8 cellular contexts compared by ENCODE assay signal in the genomic region with DNA sequence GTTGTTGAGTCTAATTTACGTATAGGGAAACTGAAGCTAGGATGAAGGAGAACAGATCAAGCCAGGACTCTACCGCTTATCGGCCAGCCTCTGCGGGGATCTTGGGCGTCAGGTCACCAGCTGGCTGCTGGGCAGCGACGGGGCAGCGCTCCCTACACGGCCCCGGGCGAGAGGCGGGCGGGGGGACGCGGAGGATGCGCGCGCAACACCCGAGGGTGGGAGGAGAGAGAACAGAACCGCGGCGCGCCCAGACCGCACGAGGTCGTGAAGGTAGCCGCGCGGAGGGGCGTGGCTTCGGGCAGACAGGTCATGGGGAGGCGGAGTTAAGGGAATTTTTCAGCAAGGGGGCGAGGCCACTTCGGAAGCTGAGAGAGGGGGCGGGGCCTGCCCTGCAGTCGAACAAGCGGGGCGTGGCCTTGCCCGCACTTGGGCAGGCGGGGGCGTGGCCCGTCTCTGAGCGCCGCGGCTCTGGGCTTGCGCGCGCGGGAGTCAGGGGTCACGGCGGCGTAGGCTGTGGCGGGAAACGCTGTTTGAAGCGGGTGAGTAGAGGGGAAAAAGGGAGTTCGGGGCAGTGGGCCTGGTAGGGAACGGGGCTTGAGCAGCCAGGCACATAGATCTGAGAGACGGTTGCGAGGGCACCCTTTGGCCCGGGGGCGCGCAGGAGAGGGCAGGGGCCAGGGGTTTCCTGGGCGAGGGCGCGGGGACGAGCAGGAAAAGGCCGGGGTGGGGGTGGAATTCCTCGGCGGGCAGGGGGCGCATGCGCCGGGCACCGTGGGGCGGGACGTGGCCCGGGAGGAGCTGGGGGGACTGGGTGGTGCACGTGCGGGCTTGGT. TPM values are rescaled to one million over a fixed set of nuclear protein-coding genes. Genes with fewer than 3 reads are reported as not detected.
DNase-seq lines count a peak whose midpoint lies in the region; ATAC-seq and TF ChIP-seq lines count a peak whose summit lies in the region.

A gene (plus strand): TSS at position 496 of the 833 bp plus-strand sequence. CDS start 14,505 bp downstream, outside the sequence.

- peak within 1 kb of the TSS; percentile 85 for H2AFZ ChIP-seq in parathyroid adenoma

- peaks cover 42% of the 10 kb centered on the region for H3K36me3 Mint-ChIP-seq in activated naive CD8-positive, alpha-beta T cell treated with anti-CD3 and anti-CD28 coated beads, Interleukin-2, amount 50 U/mL, for 24 hours (ENCODE audit: low read depth)

- TF ChIP-seq EP300 in tibial nerve (IDR thresholded peaks at IDR 0.05) = peak; percentile 76 to 89

- peak within 1 kb of the TSS; percentile 73 for H3K4me2 ChIP-seq in parathyroid adenoma (ENCODE audit: low read length)

- intact Hi-C loops in Right ventricle myocardium superior (cut with DNase I) = no loop called here

- H3K4me3 Mint-ChIP-seq in activated naive CD8-positive, alpha-beta T cell treated with anti-CD3 and anti-CD28 coated beads, Interleukin-2, amount 50 U/mL, for 24 hours = peak within 1 kb of the TSS; percentile 97

- H3K79me2 ChIP-seq in parathyroid adenoma = no peaks in the 10 kb centered on the region

- no peak for TF ChIP-seq CTCF in GM12864 (IDR thresholded peaks at IDR 0.05; ENCODE audit: low read depth, low read length, missing control alignments)
- no peak for TF ChIP-seq CTCF in parathyroid adenoma (IDR thresholded peaks at IDR 0.05)
- peak in 2 of 5 experiments; percentile 13 to 25 for TF ChIP-seq CTCF in tibial nerve (IDR thresholded peaks at IDR 0.05)

- H3K9me3 ChIP-seq in parathyroid adenoma (ENCODE audit: control insufficient read depth, low read length) (no peaks in the 10 kb centered on the region), tibial nerve (no peaks in the 10 kb centered on the region)

- H3K9ac ChIP-seq in parathyroid adenoma = no peak within 1 kb of the TSS

- peak in 1 of 2 donors; percentile 40 for TF ChIP-seq POLR2A in tibial nerve (IDR thresholded peaks at IDR 0.05)

- ATAC-seq in HG02763 (IDR thresholded peaks at IDR 0.05; ENCODE audit: unreplicated experiment) (peak; percentile 83), Right ventricle myocardium superior (ENCODE audit: poor library complexity) (peak; percentile 97)
- peak; percentile 84 for ATAC-seq in activated naive CD8-positive, alpha-beta T cell treated with anti-CD3 and anti-CD28 coated beads, Interleukin-2, amount 50 U/mL, for 24 hours

- DNase-seq in GM12864 (ENCODE audit: low read depth) (peak; percentile 87), NCI-H1417 treated with DMSO at 0.1 percent for 48 hours (lab: John Stamatoyannopoulos, UW) (peak; percentile 92), SW480 (ENCODE audit: low spot score) (peak; percentile 99), Right ventricle myocardium superior (peak; percentile 99), tibial nerve (ENCODE audit: low spot score in 2 of 2) (peak; percentile 96 to 98)
- peak; percentile 99 for DNase-seq in activated naive CD8-positive, alpha-beta T cell treated with anti-CD3 and anti-CD28 coated beads, Interleukin-2, amount 50 U/mL, for 24 hours

- no peaks in the 10 kb centered on the region for H3K27me3 ChIP-seq in parathyroid adenoma (ENCODE audit: control insufficient read depth, insufficient read depth, low read length)
- no peaks in the 10 kb centered on the region for H3K27me3 ChIP-seq in tibial nerve

- no peaks in the 10 kb centered on the region for H3K9me3 Mint-ChIP-seq in activated naive CD8-positive, alpha-beta T cell treated with anti-CD3 and anti-CD28 coated beads, Interleukin-2, amount 50 U/mL, for 24 hours

- peak within 1 kb of the TSS; percentile 91 for H3K4me3 ChIP-seq in GM12864 (ENCODE audit: low read depth, low read length)
- peak within 1 kb of the TSS; percentile 74 for H3K4me3 ChIP-seq in parathyroid adenoma (ENCODE audit: low read depth, low read length)
- peak within 1 kb of the TSS; percentile 58 to 69 (median 66) for H3K4me3 ChIP-seq in tibial nerve

- 1 to 2% methylated on average over 51 to 62 of the region's 78 CpGs for WGBS in tibial nerve, 2 donors

- H3K4me1 ChIP-seq in parathyroid adenoma (peaks cover 6% of the 10 kb centered on the region), tibial nerve (peaks cover 0 to 50% (median 27%) of the 10 kb centered on the region in 4 donors)

- peak within 1 kb of the TSS; percentile 99 for H3K27ac Mint-ChIP-seq in activated naive CD8-positive, alpha-beta T cell treated with anti-CD3 and anti-CD28 coated beads, Interleukin-2, amount 50 U/mL, for 24 hours

- no peaks in the 10 kb centered on the region for H3K27me3 Mint-ChIP-seq in activated naive CD8-positive, alpha-beta T cell treated with anti-CD3 and anti-CD28 coated beads, Interleukin-2, amount 50 U/mL, for 24 hours

- H3K4me1 Mint-ChIP-seq in activated naive CD8-positive, alpha-beta T cell treated with anti-CD3 and anti-CD28 coated beads, Interleukin-2, amount 50 U/mL, for 24 hours = peaks cover 29% of the 10 kb centered on the region

- H3K36me3 ChIP-seq in parathyroid adenoma (ENCODE audit: control insufficient read depth, insufficient read depth, low read length) (no peaks in the 10 kb centered on the region), tibial nerve (peaks cover 0 to 60% (median 9%) of the 10 kb centered on the region in 3 donors)

- H3K27ac ChIP-seq in parathyroid adenoma = peak within 1 kb of the TSS; percentile 85
- H3K27ac ChIP-seq in tibial nerve = peak within 1 kb of the TSS; percentile 82 to 92 (median 86)

RNA-seq across cellular contexts. Expression of the gene that starts here (rescaled TPM):
- total RNA-seq in Right ventricle myocardium superior = 7.8 TPM
- total RNA-seq in tibial nerve = 10 to 100 TPM; 10.8 to 28.2 (median 15.5) TPM

Comparison
In these comparisons a context has a peak if more than half of its experiments do, and no peak if none do; other contexts are left out.
1. Peak in every context shown above with its lines: DNase-seq, ATAC-seq, H3K4me3 ChIP-seq and H3K27ac ChIP-seq.